Comparison of ENCODE assay signal across 8 cellular contexts in the genomic region with DNA sequence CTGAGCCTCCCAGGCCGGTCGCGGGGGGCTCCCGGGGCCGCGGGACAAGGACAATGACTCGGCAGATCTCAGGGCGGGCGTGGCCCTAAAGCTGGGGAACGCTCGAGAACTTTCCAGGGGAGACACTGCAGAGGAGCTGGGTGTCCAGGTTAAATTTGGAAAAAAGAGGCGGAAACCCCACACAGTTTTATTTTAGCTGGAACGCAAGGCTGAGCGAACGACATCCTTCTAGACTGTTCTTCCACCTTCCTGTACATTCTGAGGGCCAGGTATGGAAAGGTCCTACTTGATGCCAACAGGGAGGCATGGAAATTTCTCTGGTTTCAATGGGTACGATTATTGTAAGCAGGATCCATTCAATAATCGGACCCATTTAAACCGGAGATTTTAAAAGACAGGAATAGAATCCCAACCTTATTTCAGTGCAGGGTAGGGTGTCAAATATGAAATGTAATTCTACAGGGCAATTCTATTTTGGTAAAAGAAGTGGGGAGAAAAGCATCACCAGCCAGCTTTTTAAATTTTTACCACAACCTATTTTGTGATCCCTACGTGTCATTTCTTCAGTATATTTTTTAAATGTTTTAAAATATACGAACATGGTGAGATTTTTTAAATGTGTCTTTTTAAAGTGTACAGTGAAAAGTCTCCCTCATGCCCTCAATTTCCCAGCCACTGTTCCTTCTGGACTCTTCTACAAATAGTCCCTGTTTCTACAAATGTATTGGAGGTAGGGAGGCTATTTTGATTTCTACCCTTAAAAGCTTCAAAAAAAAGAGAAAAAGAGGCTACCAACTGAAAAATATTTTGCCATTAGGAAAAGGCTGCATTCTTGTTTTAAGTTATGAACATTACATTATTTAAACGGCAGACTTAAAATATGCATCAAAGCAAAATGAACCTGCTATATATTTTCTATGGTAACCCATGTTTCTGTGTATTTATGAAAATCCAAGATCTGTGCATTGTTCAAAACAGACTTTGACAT. TPM values are rescaled to one million over a fixed set of nuclear protein-coding genes. Genes with fewer than 3 reads are reported as not detected.
DNase-seq lines count a peak whose midpoint lies in the region; ATAC-seq, FAIRE-seq and TF ChIP-seq lines count a peak whose summit lies in the region.

No MANE protein-coding gene starts in this region.

- TF ChIP-seq POLR2A in NB4 (IDR thresholded peaks at IDR 0.05; ENCODE audit: extremely low read depth, insufficient read length), result no peak

- WGBS in mesodermal cell (ENCODE audit: insufficient coverage in 2 of 2), 2 experiments, result 18 to 38% methylated on average over 5 to 17 of the region's 21 CpGs

- H3K27me3 ChIP-seq in dorsolateral prefrontal cortex (no peaks in the 10 kb centered on the region), upper lobe of right lung (no peaks in the 10 kb centered on the region)

- no peak for DNase-seq in NB4 (ENCODE audit: low read depth)
- DNase-seq in dorsolateral prefrontal cortex, result peak in 7 of 10 donors; percentile 42 to 67 (median 57)
- DNase-seq in upper lobe of right lung, result peak; percentile 80
- no peak for DNase-seq in SW480 (ENCODE audit: low spot score)
- DNase-seq in D721Med (ENCODE audit: insufficient read length, low spot score), result no peak

- H3K4me1 ChIP-seq in mesodermal cell (ENCODE audit: control insufficient read depth, insufficient read depth, low read length, poor library complexity, severe bottlenecking) (peaks cover 40% of the 10 kb centered on the region), upper lobe of right lung (peaks cover 54% of the 10 kb centered on the region)

- H3K36me3 ChIP-seq in mesodermal cell (ENCODE audit: control insufficient read depth, insufficient read depth, low read length), result peaks cover 28% of the 10 kb centered on the region
- H3K36me3 ChIP-seq in upper lobe of right lung, result peaks cover 27% of the 10 kb centered on the region

- H3K9me3 ChIP-seq in mesodermal cell (ENCODE audit: control insufficient read depth, low read length) (no peaks in the 10 kb centered on the region), upper lobe of right lung (no peaks in the 10 kb centered on the region)

- no peak for FAIRE-seq in D721Med (lab: Jason Lieb, UNC)

- H3K4me3 ChIP-seq in NB4 (ENCODE audit: low read depth, low read length) (peak overlapping the region; percentile 81), dorsolateral prefrontal cortex (peak overlapping the region; percentile 67 to 100 (median 95)), mesodermal cell (ENCODE audit: extremely low read depth, insufficient read depth, low read length, poor library complexity, severe bottlenecking) (peak overlapping the region; percentile 93), upper lobe of right lung (peak overlapping the region; percentile 88)

- intact Hi-C loops in dorsolateral prefrontal cortex (cut with DNase I), result loop anchor here in 1 of 2 donors (5.0 to 10.0 kb wide), 2 partner anchors 149 to 272 kb away; a partner anchor contains a TSS
- intact Hi-C loops in upper lobe of right lung (cut with DNase I), result loop anchor here (2.0 kb wide), 1 partner anchor 25 kb away; no protein-coding TSS in a partner anchor

- peak; percentile 14 for ATAC-seq in GM19324 (IDR thresholded peaks at IDR 0.05; ENCODE audit: low FRiP score, unreplicated experiment)
- peak; percentile 6 for ATAC-seq in upper lobe of right lung

- TF ChIP-seq CTCF in 22Rv1 (IDR thresholded peaks at IDR 0.05), result no peak
- TF ChIP-seq CTCF in NB4 (IDR thresholded peaks at IDR 0.05; ENCODE audit: low read depth, low read length), result no peak
- TF ChIP-seq CTCF in dorsolateral prefrontal cortex (IDR thresholded peaks at IDR 0.05 in 54 of 56, conservative IDR thresholded peaks at IDR 0.05 in 2 of 56; ENCODE audit: low read depth in 1 of 56, partially characterized antibody in 56 of 56), result no peak
- no peak for TF ChIP-seq CTCF in upper lobe of right lung (IDR thresholded peaks at IDR 0.05)
- no peak for TF ChIP-seq CTCF in D721Med (IDR thresholded peaks at IDR 0.05; ENCODE audit: insufficient read depth, missing control alignments)

- H3K27ac ChIP-seq in 22Rv1 (peak overlapping the region; percentile 100), dorsolateral prefrontal cortex (peak overlapping the region; percentile 97 to 100 (median 100)), mesodermal cell (ENCODE audit: low read depth, low read length, severe bottlenecking) (peak overlapping the region; percentile 100), upper lobe of right lung (peak overlapping the region; percentile 100)

RNA-seq across cellular contexts. Expression of a gene that starts 1.1 kb away (rescaled TPM):
- 1,000 to 10,000 TPM in 109 of 120 experiments, 100 to 1,000 TPM in 11; 835 to 2,453 (median 1,204) TPM for total RNA-seq in dorsolateral prefrontal cortex
- 1,245 TPM for polyA plus RNA-seq in mesodermal cell (2013, experiment 1 of 2)
- polyA plus RNA-seq in mesodermal cell (2013, experiment 2 of 2), result 1,003 TPM
- 1,107 TPM for total RNA-seq in upper lobe of right lung

RNA-seq across cellular contexts. Expression of a gene that starts 51.9 kb away (rescaled TPM):
- total RNA-seq in dorsolateral prefrontal cortex (100 to 1,000 TPM in 1 of 120 experiments, 10 to 100 TPM in 119; 33.4 to 110 (median 54.7) TPM), upper lobe of right lung (35.3 TPM)
- 27.8 TPM for polyA plus RNA-seq in mesodermal cell (2013, experiment 1 of 2)
- 20.4 TPM for polyA plus RNA-seq in mesodermal cell (2013, experiment 2 of 2)

Comparison
In these comparisons a context has a peak if more than half of its experiments do, and no peak if none do; other contexts are left out.
1. DNase-seq: peak in dorsolateral prefrontal cortex (7 of 10) and upper lobe of right lung (single experiment); none in NB4 (single experiment), SW480 (single experiment) and D721Med (single experiment).
2. Peak in every context shown above with its lines, with median percentiles within 50 percentile points of each other: H3K27ac ChIP-seq and H3K4me3 ChIP-seq.